In genomic region chr9:18396102-18396728, GRCh38 we compare ENCODE assay signal across 10 cellular contexts.
DNase-seq lines count a peak whose midpoint lies in the region; ATAC-seq and TF ChIP-seq lines count a peak whose summit lies in the region.
"Had no signal": no experiment of that assay in that cellular context is flagged by ENCODE, and none has a peak within 500 bp of the region (broad histone marks: within the 10 kb centered on the region; RNA-seq: fewer than 3 reads in every experiment).

No MANE protein-coding gene starts in this region.

- no peak overlapping the region for H3K4me2 ChIP-seq in neuronal stem cell (ENCODE audit: insufficient read depth, low read length, poor library complexity, severe bottlenecking)

- H4K8ac ChIP-seq in neuronal stem cell (ENCODE audit: low read depth, low read length) = no peak overlapping the region

- no peak overlapping the region for H3K18ac ChIP-seq in neuronal stem cell (ENCODE audit: low read length)

- H3K9me3 Mint-ChIP-seq in chondrocyte (ENCODE audit: low read depth) = no peaks in the 10 kb centered on the region

- H3K9me3 ChIP-seq in neuronal stem cell (replicated peaks in 1 of 2; ENCODE audit: control insufficient read depth in 2 of 2, insufficient read depth in 1 of 2, low read depth in 1 of 2, low read length in 2 of 2) = no peaks in the 10 kb centered on the region

- H3K27ac ChIP-seq in neuronal stem cell (replicated peaks; ENCODE audit: low read length) = no peak overlapping the region

- no peak overlapping the region for H3K4ac ChIP-seq in neuronal stem cell (ENCODE audit: low read length)

- no peak overlapping the region for H3K23ac ChIP-seq in neuronal stem cell (ENCODE audit: low read depth, low read length, poor library complexity)

- no peaks in the 10 kb centered on the region for H3K36me3 ChIP-seq in neuronal stem cell (replicated peaks in 1 of 2; ENCODE audit: control insufficient read depth in 2 of 2, insufficient read depth in 2 of 2, low read length in 2 of 2)

- no peaks in the 10 kb centered on the region for H3K79me1 ChIP-seq in neuronal stem cell (ENCODE audit: low read depth, low read length)

- H3K9ac ChIP-seq in neuronal stem cell (ENCODE audit: low read depth, low read length, poor library complexity) = no peak overlapping the region

- H3K4me3 Mint-ChIP-seq in chondrocyte (ENCODE audit: unreplicated experiment) = no peak overlapping the region

- H3K4me1 ChIP-seq in neuronal stem cell (ENCODE audit: control insufficient read depth in 2 of 2, insufficient read depth in 1 of 2, low read depth in 1 of 2, low read length in 2 of 2) = no peaks in the 10 kb centered on the region

- H4K91ac ChIP-seq in neuronal stem cell (ENCODE audit: low read depth, low read length, poor library complexity) = no peak overlapping the region

- H3K27ac Mint-ChIP-seq in chondrocyte (ENCODE audit: unreplicated experiment) = no peak overlapping the region

- H2BK15ac ChIP-seq in neuronal stem cell (ENCODE audit: low read length) = no peak overlapping the region

- no peak overlapping the region for H2BK12ac ChIP-seq in neuronal stem cell (ENCODE audit: low read length)

- H2BK120ac ChIP-seq in neuronal stem cell (ENCODE audit: low read depth, low read length) = no peak overlapping the region

- no peaks in the 10 kb centered on the region for H3K36me3 Mint-ChIP-seq in chondrocyte (ENCODE audit: low read depth)

- peak; percentile 7 for DNase-seq in NCI-H1694 (lab: John Stamatoyannopoulos, UW)
- no peak for DNase-seq in NCI-H1694 treated with DMSO at 0.1 percent for 48 hours (lab: John Stamatoyannopoulos, UW)
- peak; percentile 56 for DNase-seq in NCI-H146 treated with DMSO at 0.1 percent for 48 hours (lab: John Stamatoyannopoulos, UW; ENCODE audit: unreplicated experiment)
- DNase-seq in chondrocyte (ENCODE audit: low spot score) = no peak
- DNase-seq in renal cortical epithelial cell (ENCODE audit: low read depth) = peak; percentile 43
- no peak for DNase-seq in neuronal stem cell (ENCODE audit: low spot score)
- DNase-seq: NCI-H1048 had no signal

- H3K4me3 ChIP-seq in neuronal stem cell (ENCODE audit: low read length in 2 of 2) = no peak overlapping the region

- no peak overlapping the region for H3K14ac ChIP-seq in neuronal stem cell (ENCODE audit: low read length)

- ATAC-seq in GM21737 (IDR thresholded peaks at IDR 0.05; ENCODE audit: unreplicated experiment) (no peak), HG02678 (IDR thresholded peaks at IDR 0.05; ENCODE audit: unreplicated experiment) (no peak)
- ATAC-seq: esophagus mucosa had no signal

- H3K27me3 ChIP-seq in neuronal stem cell (ENCODE audit: control insufficient read depth in 3 of 3, insufficient read depth in 3 of 3, low read depth in 1 of 3, low read length in 3 of 3) = no peaks in the 10 kb centered on the region

- H3K4me1 Mint-ChIP-seq in chondrocyte (ENCODE audit: low read depth) = peaks cover 13% of the 10 kb centered on the region

- no peak overlapping the region for H2AFZ ChIP-seq in neuronal stem cell (ENCODE audit: low read length)

- H2AK5ac ChIP-seq in neuronal stem cell (ENCODE audit: low read depth, low read length) = no peak overlapping the region

- H2BK5ac ChIP-seq in neuronal stem cell (ENCODE audit: low read length) = no peak overlapping the region

- H3K27me3 Mint-ChIP-seq in chondrocyte (ENCODE audit: low read depth) = no peaks in the 10 kb centered on the region

- peak; percentile 71 for TF ChIP-seq CTCF in chondrocyte (IDR thresholded peaks at IDR 0.05)

Comparison
In these comparisons a context has a peak if more than half of its experiments do, and no peak if none do; other contexts are left out.
1. DNase-seq: peak in NCI-H1694 (single experiment), NCI-H146 treated with DMSO at 0.1 percent for 48 hours (single experiment) and renal cortical epithelial cell (single experiment); none in NCI-H1694 treated with DMSO at 0.1 percent for 48 hours (single experiment), chondrocyte (single experiment) and neuronal stem cell (single experiment).